ENCODE assay signal across 8 cellular contexts in genomic region chr18:11310476-11311086, GRCh38.
DNase-seq lines count a peak whose midpoint lies in the region; ATAC-seq and TF ChIP-seq lines count a peak whose summit lies in the region.

No MANE protein-coding gene starts in this region.

- TF ChIP-seq CTCF in brain microvascular endothelial cell (IDR thresholded peaks at IDR 0.05; ENCODE audit: low read depth, low read length, missing control alignments): peak; percentile 94
- peak; percentile 6 for TF ChIP-seq CTCF in lung (IDR thresholded peaks at IDR 0.05; ENCODE audit: control extremely low read depth, extremely low read depth)

- no peaks in the 10 kb centered on the region for H3K4me1 ChIP-seq in lung (ENCODE audit: control insufficient read depth in 2 of 2, insufficient read depth in 2 of 2, low read length in 2 of 2)

- H3K27me3 ChIP-seq in brain microvascular endothelial cell (replicated peaks) (no peaks in the 10 kb centered on the region), lung (ENCODE audit: control insufficient read depth, insufficient read depth) (no peaks in the 10 kb centered on the region)

- no peak overlapping the region for H3K27ac ChIP-seq in brain microvascular endothelial cell
- no peak overlapping the region for H3K27ac ChIP-seq in lung (ENCODE audit: low read depth in 1 of 2, low read length in 1 of 2)

- peak; percentile 44 for ATAC-seq in HG02610 (IDR thresholded peaks at IDR 0.05; ENCODE audit: unreplicated experiment)
- ATAC-seq in lung (ENCODE audit: insufficient read depth, low FRiP score): no peak
- ATAC-seq in GM19452 (IDR thresholded peaks at IDR 0.05; ENCODE audit: unreplicated experiment): no peak

- DNase-seq in NCI-H510A treated with DMSO at 0.1 percent for 48 hours (lab: John Stamatoyannopoulos, UW) (peak; percentile 41), NCI-H510A (lab: John Stamatoyannopoulos, UW) (no peak), NOMO-1 (lab: John Stamatoyannopoulos, UW; ENCODE audit: unreplicated experiment in 2 of 2) (peak; percentile 33 to 42), brain microvascular endothelial cell (no peak), lung (ENCODE audit: low spot score) (no peak), DMS153 (lab: John Stamatoyannopoulos, UW) (no peak)

- no peak overlapping the region for H3K4me3 ChIP-seq in brain microvascular endothelial cell (ENCODE audit: low read depth, low read length)
- no peak overlapping the region for H3K4me3 ChIP-seq in lung

- WGBS in lung, 2 donors: 88 to 89% methylated on average over 1 of the region's 1 CpG

- no peaks in the 10 kb centered on the region for H3K36me3 ChIP-seq in brain microvascular endothelial cell (replicated peaks)
- H3K36me3 ChIP-seq in lung (ENCODE audit: control insufficient read depth in 2 of 2, insufficient read depth in 2 of 2, low read length in 2 of 2): no peaks in the 10 kb centered on the region

- H3K9me3 ChIP-seq in lung (ENCODE audit: control insufficient read depth in 2 of 2, insufficient read depth in 1 of 2, low read length in 1 of 2): peaks cover 0 to 2% of the 10 kb centered on the region in 2 donors

- in situ Hi-C loops in brain microvascular endothelial cell (cut with HindIII; ENCODE audit: low pct_ligation_motif_present, low sequenced_read_pairs): no loop called here

Comparison
In these comparisons a context has a peak if more than half of its experiments do, and no peak if none do; other contexts are left out.
1. DNase-seq: peak in NCI-H510A treated with DMSO at 0.1 percent for 48 hours (single experiment) and NOMO-1 (2 of 2); none in NCI-H510A (single experiment), brain microvascular endothelial cell (single experiment), lung (single experiment) and DMS153 (single experiment).